19 cellular contexts compared by ENCODE assay signal in genomic region chrX:18468599-18468998, GRCh38. TPM values are rescaled to one million over a fixed set of nuclear protein-coding genes. Genes with fewer than 3 reads are reported as not detected.
A peak's percentile ranks its signal among the peaks of the same experiment; 100 is the strongest.
DNase-seq lines count a peak whose midpoint lies in the region; ATAC-seq, FAIRE-seq and TF ChIP-seq lines count a peak whose summit lies in the region.
"Had no signal": no experiment of that assay in that cellular context is flagged by ENCODE, and none has a peak within 500 bp of the region (broad histone marks: within the 10 kb centered on the region; RNA-seq: fewer than 3 reads in every experiment).

No MANE protein-coding gene starts in this region.

- H3K36me3 ChIP-seq in GM06990 (ENCODE audit: control insufficient read depth, insufficient read depth, low read length) = no peaks in the 10 kb centered on the region
- H3K36me3 ChIP-seq in pancreas = no peaks in the 10 kb centered on the region
- H3K36me3 ChIP-seq in esophagus squamous epithelium = no peaks in the 10 kb centered on the region
- H3K36me3 ChIP-seq: BLaER1 had no signal

- H3K9me3 ChIP-seq in pancreas = no peaks in the 10 kb centered on the region
- no peaks in the 10 kb centered on the region for H3K9me3 ChIP-seq in esophagus squamous epithelium
- H3K9me3 ChIP-seq: BLaER1, Caco-2 had no signal

- TF ChIP-seq POLR2A in esophagus squamous epithelium (IDR thresholded peaks at IDR 0.05) = no peak

- H3K4me3 ChIP-seq in GM06990 (replicated peaks; ENCODE audit: low read depth, low read length) (no peak overlapping the region), pancreas (no peak overlapping the region), esophagus squamous epithelium (no peak overlapping the region)
- H3K4me3 ChIP-seq: BLaER1, GM23338 had no signal

- ATAC-seq in pancreas = no peak
- ATAC-seq: CD8-positive, alpha-beta T cell; GM23338; HCT116 had no signal

- H3K4me1 ChIP-seq in pancreas (no peaks in the 10 kb centered on the region), esophagus squamous epithelium (no peaks in the 10 kb centered on the region)
- H3K4me1 ChIP-seq: BLaER1, Caco-2 had no signal

- intact Hi-C loops in pancreas (cut with DNase I) (no loop called here), esophagus squamous epithelium (cut with DNase I) (no loop called here)

- DNase-seq in GM06990 (ENCODE audit: extremely low read depth, insufficient read length) = peak; percentile 31
- DNase-seq in GM20000 (ENCODE audit: low spot score) = peak; percentile 4
- no peak for DNase-seq in pancreas
- no peak for DNase-seq in esophagus squamous epithelium (lab: John Stamatoyannopoulos, UW)
- no peak for DNase-seq in hippocampal formation (lab: John Stamatoyannopoulos, UW)
- no peak for DNase-seq in D341Med (ENCODE audit: low spot score)
- DNase-seq: Caco-2; CD8-positive, alpha-beta T cell; DMS 273 treated with DMSO at 0.1 percent for 48 hours; DMS79; EL; GDM1; H9 had no signal

- TF ChIP-seq CTCF in GM06990 (IDR thresholded peaks at IDR 0.05; ENCODE audit: insufficient read depth, low read length, poor library complexity, severe bottlenecking) = no peak
- TF ChIP-seq CTCF in GM20000 (IDR thresholded peaks at IDR 0.05; ENCODE audit: extremely low read depth, missing control alignments) = no peak
- no peak for TF ChIP-seq CTCF in pancreas (IDR thresholded peaks at IDR 0.05)
- no peak for TF ChIP-seq CTCF in esophagus squamous epithelium (IDR thresholded peaks at IDR 0.05)

- peak; percentile 71 for FAIRE-seq in pancreas (lab: Jason Lieb, UNC)
- FAIRE-seq: D721Med, GM12892 had no signal

- no peak overlapping the region for H3K27ac ChIP-seq in pancreas
- H3K27ac ChIP-seq in esophagus squamous epithelium = no peak overlapping the region
- H3K27ac ChIP-seq: BLaER1, C4-2B had no signal

- WGBS in pancreas, 2 donors = 83 to 97% methylated on average over 4 of the region's 4 CpGs
- 78 to 81% methylated on average over 4 of the region's 4 CpGs for WGBS in esophagus squamous epithelium, 2 donors

- no peaks in the 10 kb centered on the region for H3K27me3 ChIP-seq in GM06990 (replicated peaks; ENCODE audit: control insufficient read depth, insufficient read depth, low read length)
- no peaks in the 10 kb centered on the region for H3K27me3 ChIP-seq in pancreas
- H3K27me3 ChIP-seq in esophagus squamous epithelium = no peaks in the 10 kb centered on the region

RNA-seq across cellular contexts. Expression of gene CDKL5, which starts 43.2 kb away (rescaled TPM):
- total RNA-seq in pancreas = 10 to 100 TPM in 1 of 6 donors, 1 to 10 TPM in 5; 3.6 to 11.5 (median 4.7) TPM
- polyA plus RNA-seq in pancreas = 1 to 10 TPM in 1 of 2 donors, under 1 TPM in 1; 0.76 to 1.4 TPM
- 10 to 100 TPM in 2 of 4 donors, 1 to 10 TPM in 2; 4.9 to 11.7 (median 7.8) TPM for total RNA-seq in esophagus squamous epithelium

Comparison
In these comparisons a context has a peak if more than half of its experiments do, and no peak if none do; other contexts are left out.
1. DNase-seq: peak in GM06990 (single experiment) and GM20000 (single experiment); none in pancreas (0 of 6), esophagus squamous epithelium (single experiment), hippocampal formation (0 of 2) and D341Med (single experiment).